Comparison of ENCODE assay signal across 11 cellular contexts in genomic region chr17:58531122-58531521, GRCh38. TPM values are rescaled to one million over a fixed set of nuclear protein-coding genes. Genes with fewer than 3 reads are reported as not detected.
DNase-seq lines count a peak whose midpoint lies in the region; ATAC-seq, FAIRE-seq and TF ChIP-seq lines count a peak whose summit lies in the region.
"Had no signal": no experiment of that assay in that cellular context is flagged by ENCODE, and none has a peak within 500 bp of the region (broad histone marks: within the 10 kb centered on the region; RNA-seq: fewer than 3 reads in every experiment).

No MANE protein-coding gene starts in this region.

- POLR2A ChIA-PET in HEK293 (lab: Yijun Ruan, JAX), result interaction anchor here (1.3 kb wide), 1 partner anchor 100 kb away, joined by 6 read pairs; no protein-coding TSS in a partner anchor
- POLR2A ChIA-PET in activated CD8-positive, alpha-beta T cell treated with anti-CD3 and anti-CD28 coated beads for 36 hours (lab: Charles Lee), result interaction anchor here (0.9 to 5.2 kb wide), 3 partner anchors 13 to 100 kb away, joined by 4 to 37 read pairs (median 20); partner anchors contain the start of gene MTMR4

- no peak overlapping the region for H3K9ac ChIP-seq in iPS-15b (ENCODE audit: low read depth, low read length)

- no peaks in the 10 kb centered on the region for H3K36me3 Mint-ChIP-seq in activated CD8-positive, alpha-beta T cell treated with anti-CD3 and anti-CD28 coated beads for 36 hours (ENCODE audit: low read depth)

- CTCF ChIA-PET in HEK293 (lab: Yijun Ruan, JAX), result no interaction called here
- CTCF ChIA-PET in activated CD8-positive, alpha-beta T cell treated with anti-CD3 and anti-CD28 coated beads for 36 hours (lab: Charles Lee), result interaction anchor here (1.2 to 1.4 kb wide), 2 partner anchors 11 to 12 kb away, joined by 3 to 9 read pairs; no protein-coding TSS in a partner anchor

- TF ChIP-seq CTCF in HEK293 (tag by site-specific recombination; IDR thresholded peaks at IDR 0.05), result no peak
- no peak for TF ChIP-seq CTCF in activated CD8-positive, alpha-beta T cell treated with anti-CD3 and anti-CD28 coated beads for 36 hours (IDR thresholded peaks at IDR 0.05)

- ATAC-seq in activated CD8-positive, alpha-beta T cell treated with anti-CD3 and anti-CD28 coated beads for 36 hours, result no peak
- no peak for ATAC-seq in GM18868 (IDR thresholded peaks at IDR 0.05; ENCODE audit: unreplicated experiment)
- ATAC-seq in HG03039 (IDR thresholded peaks at IDR 0.05; ENCODE audit: unreplicated experiment), result no peak
- no peak for ATAC-seq in HG02798 (IDR thresholded peaks at IDR 0.05; ENCODE audit: poor library complexity, unreplicated experiment)

- no peak for FAIRE-seq in small intestine (lab: Jason Lieb, UNC)

- H3K27ac ChIP-seq in HEK293 (ENCODE audit: extremely low read depth, low read depth, low read length) (no peak overlapping the region; the same call in 1 of the 2 replicates), small intestine (ENCODE audit: low read depth in 1 of 2, low read length in 1 of 2) (no peak overlapping the region)

- H3K4me3 ChIP-seq in HEK293 (ENCODE audit: low read depth, low read length), result no peak overlapping the region
- peak overlapping the region; percentile 63 for H3K4me3 ChIP-seq in iPS-15b (ENCODE audit: low read depth, low read length)
- peak overlapping the region; percentile 48 for H3K4me3 ChIP-seq in skeletal muscle cell (ENCODE audit: low read depth, low read length)
- peak overlapping the region in 1 of 2 donors; percentile 50 for H3K4me3 ChIP-seq in small intestine (ENCODE audit: low read depth in 1 of 2, low read length in 2 of 2)

- WGBS in small intestine, 3 donors, result 31 to 43% (median 36%) methylated on average over 3 of the region's 3 CpGs

- H3K27me3 Mint-ChIP-seq in activated CD8-positive, alpha-beta T cell treated with anti-CD3 and anti-CD28 coated beads for 36 hours, result peaks cover 39% of the 10 kb centered on the region

- no peaks in the 10 kb centered on the region for H3K4me1 Mint-ChIP-seq in activated CD8-positive, alpha-beta T cell treated with anti-CD3 and anti-CD28 coated beads for 36 hours (ENCODE audit: low read depth)

- no peaks in the 10 kb centered on the region for H3K9me3 Mint-ChIP-seq in activated CD8-positive, alpha-beta T cell treated with anti-CD3 and anti-CD28 coated beads for 36 hours

- peak overlapping the region; percentile 28 for H3K4me3 Mint-ChIP-seq in activated CD8-positive, alpha-beta T cell treated with anti-CD3 and anti-CD28 coated beads for 36 hours

- H3K36me3 ChIP-seq in HEK293 (ENCODE audit: control insufficient read depth in 2 of 2, insufficient read depth in 1 of 2, low read length in 2 of 2) (no peaks in the 10 kb centered on the region), iPS-15b (ENCODE audit: control insufficient read depth, insufficient read depth, low read length) (no peaks in the 10 kb centered on the region), small intestine (ENCODE audit: control insufficient read depth in 2 of 2, insufficient read depth in 2 of 2, low read length in 2 of 2) (no peaks in the 10 kb centered on the region)

- DNase-seq in activated CD8-positive, alpha-beta T cell treated with anti-CD3 and anti-CD28 coated beads for 36 hours, result no peak
- no peak for DNase-seq in skeletal muscle cell (ENCODE audit: low read depth)
- DNase-seq in small intestine, result no peak
- DNase-seq: kidney glomerular epithelial cell had no signal

- H3K9me3 ChIP-seq in HEK293 (ENCODE audit: control insufficient read depth, insufficient read depth, low read depth, low read length) (no peaks in the 10 kb centered on the region), iPS-15b (ENCODE audit: control insufficient read depth, insufficient read depth, low read length) (no peaks in the 10 kb centered on the region), small intestine (ENCODE audit: control insufficient read depth, low read depth) (no peaks in the 10 kb centered on the region)

- no peak overlapping the region for H3K27ac Mint-ChIP-seq in activated CD8-positive, alpha-beta T cell treated with anti-CD3 and anti-CD28 coated beads for 36 hours

- intact Hi-C loops in activated CD8-positive, alpha-beta T cell treated with anti-CD3 and anti-CD28 coated beads for 36 hours (cut with micrococcal nuclease), result no loop called here

- H3K4me1 ChIP-seq in HEK293 (ENCODE audit: control insufficient read depth, insufficient read depth, low read length), result no peaks in the 10 kb centered on the region
- H3K4me1 ChIP-seq in iPS-15b (ENCODE audit: control insufficient read depth, insufficient read depth, low read length), result peaks cover 9% of the 10 kb centered on the region
- no peaks in the 10 kb centered on the region for H3K4me1 ChIP-seq in small intestine (ENCODE audit: control insufficient read depth in 2 of 2, insufficient read depth in 1 of 2, low read depth in 1 of 2, low read length in 1 of 2)

- peaks cover 21% of the 10 kb centered on the region for H3K27me3 ChIP-seq in iPS-15b (ENCODE audit: control insufficient read depth, insufficient read depth, low read length)
- no peaks in the 10 kb centered on the region for H3K27me3 ChIP-seq in small intestine (ENCODE audit: control insufficient read depth in 2 of 2, insufficient read depth in 2 of 2, low read length in 2 of 2)

TF ChIP-seq in HEK293, 187 proteins besides CTCF, POLR2A, EP300 and RAD21:
- no peak for TF ChIP-seq ZNF26 (tag by site-specific recombination; IDR thresholded peaks at IDR 0.05)
- 0 out of 2 replicates have a peak, but pooled peaks have one; percentile 18 for TF ChIP-seq PATZ1 (tag by site-specific recombination; IDR thresholded peaks at IDR 0.05)
- TF ChIP-seq SP3 (tag by site-specific recombination; IDR thresholded peaks at IDR 0.05), result peak; percentile 41; the same call in 1 of the 2 replicates
TF ChIP-seq in HEK293: peak in this region for 2.

RNA-seq across cellular contexts. Expression of gene MTMR4, which starts 16.7 kb away (rescaled TPM):
- total RNA-seq in activated CD8-positive, alpha-beta T cell treated with anti-CD3 and anti-CD28 coated beads for 36 hours, result 10 to 100 TPM; 73.3 to 82.1 TPM
- 10 to 100 TPM; 15.4 to 25.7 (median 15.4) TPM for polyA plus RNA-seq in small intestine

RNA-seq across cellular contexts. Expression of gene HSF5, which starts 42.9 kb away (rescaled TPM):
- 1 to 10 TPM; 3.2 to 3.9 TPM for total RNA-seq in activated CD8-positive, alpha-beta T cell treated with anti-CD3 and anti-CD28 coated beads for 36 hours
- polyA plus RNA-seq in small intestine, result under 1 TPM in 1 of 3 donors, not detected in 2; 0.03 TPM
- total RNA-seq: LHCN-M2, subcutaneous adipose tissue had no signal
